1 cellular context compared by ENCODE assay signal in genomic region chr14:24184104-24184970, GRCh38.
TF ChIP-seq lines count a peak whose summit lies in the region.

No MANE protein-coding gene starts in this region.

TF ChIP-seq in IMR-90, 13 proteins besides CTCF, POLR2A, EP300 and RAD21:
- TF ChIP-seq RFX5 (IDR thresholded peaks at IDR 0.05; ENCODE audit: low read depth, low read length) (no peak), BHLHE40 (IDR thresholded peaks at IDR 0.05; ENCODE audit: low read depth, low read length) (no peak), NFE2L2 (IDR thresholded peaks at IDR 0.05; ENCODE audit: low read depth, low read length) (no peak), SMC3 (IDR thresholded peaks at IDR 0.05; ENCODE audit: low read depth, low read length) (no peak), MAZ (IDR thresholded peaks at IDR 0.05; ENCODE audit: borderline replicate concordance, low read depth, low read length) (no peak), RCOR1 (IDR thresholded peaks at IDR 0.05; ENCODE audit: insufficient replicate concordance, low read length) (no peak), MAFK (IDR thresholded peaks at IDR 0.05; ENCODE audit: low read depth, low read length) (no peak), ELK1 (IDR thresholded peaks at IDR 0.05; ENCODE audit: borderline replicate concordance, low read depth, low read length) (no peak), USF2 (IDR thresholded peaks at IDR 0.05; ENCODE audit: low read depth, low read length) (no peak), CEBPB (IDR thresholded peaks at IDR 0.05; ENCODE audit: low read depth, low read length) (no peak), FOS (IDR thresholded peaks at IDR 0.05; ENCODE audit: low read depth, low read length) (no peak), CHD1 (IDR thresholded peaks at IDR 0.05; ENCODE audit: low read depth, low read length) (no peak), MXI1 (IDR thresholded peaks at IDR 0.05; ENCODE audit: borderline replicate concordance, low read depth, low read length) (no peak)
